11 cellular contexts compared by ENCODE assay signal in the genomic region with DNA sequence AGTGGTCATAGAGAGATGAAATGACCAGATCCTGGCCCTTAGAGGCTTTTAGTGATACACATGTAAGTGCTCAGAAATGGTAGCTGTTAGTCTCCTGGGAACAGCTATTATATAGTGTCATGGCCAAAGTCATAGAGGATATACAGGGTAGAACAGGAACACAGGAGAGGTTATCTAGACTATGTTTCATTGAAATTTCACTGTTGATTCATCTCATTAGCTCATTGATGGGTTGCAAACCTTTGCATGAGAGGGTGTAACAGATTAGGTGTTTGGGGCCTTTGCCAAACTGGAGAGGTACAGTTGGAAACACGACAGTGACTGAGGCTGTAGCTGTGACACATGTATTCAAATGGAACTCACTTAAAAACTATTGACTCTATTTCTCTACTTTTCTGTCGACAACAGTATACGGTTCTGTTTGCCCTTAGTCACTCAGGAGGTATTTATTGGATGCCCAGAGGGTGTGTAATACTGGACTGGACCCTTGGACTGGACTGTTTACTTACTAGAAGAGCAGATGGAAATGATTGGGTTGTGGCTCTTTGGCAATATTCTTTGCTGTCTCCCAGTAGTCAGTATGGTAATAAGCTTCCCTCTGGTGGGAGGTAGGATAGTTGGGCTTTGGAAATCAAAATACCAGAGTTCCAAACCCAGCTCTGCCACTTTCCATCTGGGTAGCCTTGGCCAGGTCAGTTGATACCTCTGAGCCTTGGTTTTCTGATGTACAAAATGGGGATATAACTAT. TPM values are rescaled to one million over a fixed set of nuclear protein-coding genes. Genes with fewer than 3 reads are reported as not detected.
DNase-seq lines count a peak whose midpoint lies in the region; ATAC-seq, FAIRE-seq and TF ChIP-seq lines count a peak whose summit lies in the region.
"Had no signal": no experiment of that assay in that cellular context is flagged by ENCODE, and none has a peak within 500 bp of the region (broad histone marks: within the 10 kb centered on the region; RNA-seq: fewer than 3 reads in every experiment).

No MANE protein-coding gene starts in this region.

- H3K36me3 ChIP-seq in PC-9 (ENCODE audit: low read depth) (peaks cover 6% of the 10 kb centered on the region; the same call in 1 of the 2 replicates), aorta (ENCODE audit: control insufficient read depth in 1 of 2, insufficient read depth in 2 of 2, low read length in 1 of 2) (no peaks in the 10 kb centered on the region)

- no peak for TF ChIP-seq CTCF in PC-9 (conservative IDR thresholded peaks at IDR 0.05)

- no peaks in the 10 kb centered on the region for H3K27me3 Mint-ChIP-seq in activated naive CD4-positive, alpha-beta T cell treated with anti-CD3 and anti-CD28 coated beads, Interleukin-2, amount 10 ng/mL, durations not matched to agents 7 days and 5 days

- no peak overlapping the region for H3K4me3 Mint-ChIP-seq in activated naive CD4-positive, alpha-beta T cell treated with anti-CD3 and anti-CD28 coated beads, Interleukin-2, amount 10 ng/mL, durations not matched to agents 7 days and 5 days
- H3K4me3 Mint-ChIP-seq: activated naive CD4-positive, alpha-beta T cell treated with anti-CD3 and anti-CD28 coated beads for 36 hours had no signal

- H3K9me2 ChIP-seq in PC-9 (ENCODE audit: insufficient read depth): no peaks in the 10 kb centered on the region

- TF ChIP-seq POLR2A in GM12892 (IDR thresholded peaks at IDR 0.05; ENCODE audit: low read depth, low read length): no peak

- no peak overlapping the region for H3K27ac Mint-ChIP-seq in activated naive CD4-positive, alpha-beta T cell treated with anti-CD3 and anti-CD28 coated beads, Interleukin-2, amount 10 ng/mL, durations not matched to agents 7 days and 5 days
- H3K27ac Mint-ChIP-seq: activated naive CD4-positive, alpha-beta T cell treated with anti-CD3 and anti-CD28 coated beads for 36 hours had no signal

- intact Hi-C loops in PC-9 (cut with micrococcal nuclease; ENCODE audit: unreplicated experiment) (no loop called here), aorta (cut with DNase I) (no loop called here)

- DNase-seq in GM12892 (ENCODE audit: insufficient read length) (no peak), PC-9 (peak in 1 of 2 experiments; percentile 97), renal cortical epithelial cell (ENCODE audit: low read depth) (peak; percentile 91), aorta (no peak), glomerular visceral epithelial cell (ENCODE audit: extremely low spot score) (no peak)
- no peak for DNase-seq in stimulated activated CD4-positive, alpha-beta T cell treated with anti-CD3 and anti-CD28 coated beads, Interleukin-4, amount 100 ng/mL, for 24 hours
- DNase-seq in activated naive CD4-positive, alpha-beta T cell treated with anti-CD3 and anti-CD28 coated beads, Interleukin-2, amount 10 ng/mL, durations not matched to agents 7 days and 5 days: no peak
- DNase-seq: activated naive CD4-positive, alpha-beta T cell treated with anti-CD3 and anti-CD28 coated beads for 36 hours; NCI-H1092 treated with DMSO at 0.1 percent for 48 hours; nucleus accumbens had no signal

- ATAC-seq in esophagus mucosa (peak; percentile 76), aorta (ENCODE audit: low FRiP score) (no peak)

- no peak overlapping the region for H2AFZ ChIP-seq in PC-9

- BruUV-seq in PC-9 (replicated peaks; lab: Mats Ljungman, UMichigan): no TSS peak

- POLR2A ChIA-PET in PC-9 (lab: Charles Lee; ENCODE audit: unreplicated experiment): interaction anchor here (0.6 to 0.8 kb wide), 4 partner anchors 16 to 384 kb away, joined by 3 to 11 read pairs (median 7); a partner anchor contains a TSS

- H3K79me2 ChIP-seq in PC-9 (ENCODE audit: low read depth): peaks cover 94% of the 10 kb centered on the region

- no peaks in the 10 kb centered on the region for H3K27me3 ChIP-seq in PC-9 (ENCODE audit: insufficient read depth, low read depth)
- no peaks in the 10 kb centered on the region for H3K27me3 ChIP-seq in aorta (ENCODE audit: control insufficient read depth in 1 of 2, insufficient read depth in 2 of 2, low read length in 1 of 2)

- FAIRE-seq in GM12892 (lab: Jason Lieb, UNC): peak; percentile 9

- no peaks in the 10 kb centered on the region for H3K9me3 Mint-ChIP-seq in activated naive CD4-positive, alpha-beta T cell treated with anti-CD3 and anti-CD28 coated beads, Interleukin-2, amount 10 ng/mL, durations not matched to agents 7 days and 5 days
- H3K9me3 Mint-ChIP-seq: activated naive CD4-positive, alpha-beta T cell treated with anti-CD3 and anti-CD28 coated beads for 36 hours had no signal

- CTCF ChIA-PET in PC-9 (lab: Charles Lee): interaction anchor here (0.6 to 0.9 kb wide), 3 partner anchors 27 to 218 kb away, joined by 3 to 6 read pairs (median 3); no protein-coding TSS in a partner anchor
- CTCF ChIA-PET in activated naive CD4-positive, alpha-beta T cell treated with anti-CD3 and anti-CD28 coated beads, Interleukin-2, amount 10 ng/mL, durations not matched to agents 7 days and 5 days (lab: Charles Lee): interaction anchor here (0.8 kb wide), 1 partner anchor 9 kb away, joined by 3 read pairs; no protein-coding TSS in a partner anchor

- WGBS in aorta, 2 donors: 36 to 42% methylated on average over 3 of the region's 3 CpGs

- peaks cover 53% of the 10 kb centered on the region for H3F3A ChIP-seq in PC-9 (ENCODE audit: insufficient read depth, low read depth)

- H3K4me1 ChIP-seq in PC-9 (replicated peaks; ENCODE audit: insufficient read depth): peaks cover 71% of the 10 kb centered on the region
- H3K4me1 ChIP-seq in aorta (ENCODE audit: control insufficient read depth in 1 of 2, insufficient read depth in 2 of 2, low read length in 2 of 2): peaks cover 0 to 2% of the 10 kb centered on the region in 2 donors

- peak overlapping the region; percentile 41 for H3K4me2 ChIP-seq in PC-9

- H3K27ac ChIP-seq in PC-9 (peak overlapping the region; percentile 80), aorta (ENCODE audit: low read depth in 1 of 2, low read length in 2 of 2) (no peak overlapping the region)

- no peaks in the 10 kb centered on the region for H3K9me3 ChIP-seq in PC-9 (ENCODE audit: insufficient read depth, low read depth)
- no peaks in the 10 kb centered on the region for H3K9me3 ChIP-seq in aorta (ENCODE audit: control insufficient read depth, low read length)

- H3K4me3 ChIP-seq in PC-9 (0 out of 2 replicates have a peak overlapping the region, but pooled peaks have one; percentile 4), aorta (ENCODE audit: low read length in 2 of 2) (no peak overlapping the region)

- H4K20me1 ChIP-seq in PC-9 (ENCODE audit: insufficient read depth): no peaks in the 10 kb centered on the region

- peaks cover 2% of the 10 kb centered on the region for H3K4me1 Mint-ChIP-seq in activated naive CD4-positive, alpha-beta T cell treated with anti-CD3 and anti-CD28 coated beads, Interleukin-2, amount 10 ng/mL, durations not matched to agents 7 days and 5 days

- H3K36me3 Mint-ChIP-seq in activated naive CD4-positive, alpha-beta T cell treated with anti-CD3 and anti-CD28 coated beads, Interleukin-2, amount 10 ng/mL, durations not matched to agents 7 days and 5 days: no peaks in the 10 kb centered on the region

RNA-seq across cellular contexts. Expression of a gene that starts 29.8 kb away (rescaled TPM):
- polyA plus RNA-seq in GM12892 (2012; ENCODE audit: missing spikeins): 11.5 TPM
- total RNA-seq in PC-9 (2021) (87.8 and 104 TPM in 2 replicates), esophagus mucosa (33.0 TPM), renal cortical epithelial cell (19.6 and 104 TPM in 2 replicates), aorta (10 to 100 TPM; 60.6 to 64.4 TPM)
- polyA plus RNA-seq in aorta: 10 to 100 TPM; 11.0 to 15.7 TPM

RNA-seq across cellular contexts. Expression of a gene that starts 40.0 kb away (rescaled TPM):
- polyA plus RNA-seq in GM12892 (2012; ENCODE audit: missing spikeins): 62.7 TPM
- total RNA-seq in PC-9 (2021) (332 and 411 TPM in 2 replicates), esophagus mucosa (206 TPM), renal cortical epithelial cell (117 and 122 TPM in 2 replicates), aorta (100 to 1,000 TPM in 1 of 2 donors, 10 to 100 TPM in 1; 98.3 to 119 TPM)
- 100 to 1,000 TPM in 1 of 2 donors, 10 to 100 TPM in 1; 90.0 to 121 TPM for polyA plus RNA-seq in aorta
